In the genomic region with DNA sequence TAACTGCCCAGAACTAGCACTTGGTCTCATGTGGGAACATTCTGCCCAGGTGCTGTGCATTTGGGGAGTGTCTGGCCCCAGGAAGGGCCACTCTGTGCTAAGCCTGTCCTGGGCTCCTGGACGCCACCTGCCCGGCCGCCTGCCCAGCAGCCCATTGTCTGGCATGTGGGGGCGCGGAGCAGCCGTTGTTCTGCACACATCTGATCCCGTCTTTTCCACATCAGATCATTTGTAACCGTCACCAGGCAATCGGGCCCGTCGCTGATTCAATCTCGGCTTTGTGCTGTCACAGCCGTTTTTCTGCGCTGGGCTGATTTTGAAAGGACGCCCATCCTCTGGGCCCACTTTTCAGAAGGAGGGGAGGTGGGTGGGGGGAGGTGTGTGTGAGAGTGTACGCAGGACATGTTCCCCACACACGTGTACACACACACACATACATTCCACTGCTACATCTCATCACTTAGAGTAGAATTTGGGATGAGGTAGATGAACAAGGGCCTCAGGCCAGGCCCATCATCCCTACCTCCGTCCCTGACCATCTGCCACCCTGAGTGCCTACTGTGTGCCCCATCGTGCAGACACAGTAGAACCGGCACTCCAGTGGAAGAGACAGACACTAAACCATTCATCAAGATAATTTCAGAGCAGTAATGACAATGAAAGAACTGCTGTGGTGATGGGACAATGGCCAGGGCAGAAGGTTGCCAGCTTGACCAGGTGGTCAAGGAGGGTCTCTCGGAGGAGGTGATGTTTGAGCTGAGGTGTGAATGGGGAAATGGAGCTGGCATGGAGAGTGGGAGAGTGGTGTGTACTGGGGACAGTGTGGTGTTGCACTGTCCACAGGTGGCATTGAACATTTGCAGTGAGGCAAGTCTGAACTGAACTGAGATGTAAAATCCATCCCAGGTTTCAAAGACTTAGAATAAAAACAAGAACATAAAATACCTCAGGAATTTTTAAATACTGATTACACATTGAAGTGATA, we compare ENCODE assay signal across 17 cellular contexts. TPM values are rescaled to one million over a fixed set of nuclear protein-coding genes. Genes with fewer than 3 reads are reported as not detected.
A peak's percentile ranks its signal among the peaks of the same experiment; 100 is the strongest.
DNase-seq lines count a peak whose midpoint lies in the region; ATAC-seq, FAIRE-seq and TF ChIP-seq lines count a peak whose summit lies in the region.
"Had no signal": no experiment of that assay in that cellular context is flagged by ENCODE, and none has a peak within 500 bp of the region (broad histone marks: within the 10 kb centered on the region; RNA-seq: fewer than 3 reads in every experiment).

No MANE protein-coding gene starts in this region.

- H3K4me3 ChIP-seq in WERI-Rb-1 (ENCODE audit: low read depth, low read length) (no peak overlapping the region), kidney (ENCODE audit: low read length in 2 of 2) (no peak overlapping the region), GM23248 (no peak overlapping the region)

- WGBS in GM23248 (ENCODE audit: low coverage in 1 of 2, low lambda C conversion rate in 2 of 2, missing lambda C conversion rate in 2 of 2), 2 experiments, result 45% methylated on average over 21 of the region's 21 CpGs

- H3K27ac ChIP-seq in WERI-Rb-1, result 0 out of 2 replicates have a peak overlapping the region, but pooled peaks have one; percentile 9
- no peak overlapping the region for H3K27ac ChIP-seq in kidney (ENCODE audit: low read depth in 2 of 2, low read length in 2 of 2)
- H3K27ac ChIP-seq in GM23248, result no peak overlapping the region
- H3K27ac ChIP-seq: foreskin keratinocyte had no signal

- H3K4me1 ChIP-seq in kidney (ENCODE audit: control insufficient read depth in 1 of 2, insufficient read depth in 1 of 2, low read depth in 1 of 2, low read length in 2 of 2), result peaks cover 27 to 30% of the 10 kb centered on the region in 2 donors
- no peaks in the 10 kb centered on the region for H3K4me1 ChIP-seq in GM23248 (ENCODE audit: insufficient read depth)
- H3K4me1 ChIP-seq: foreskin keratinocyte had no signal

- no peak for ATAC-seq in GM21717 (IDR thresholded peaks at IDR 0.05; ENCODE audit: unreplicated experiment)
- ATAC-seq: activated T-cell treated with anti-CD3 and anti-CD28 coated beads, Interleukin-2, amount 50 U/mL, for 4 hours; foreskin keratinocyte had no signal

- H3K9me2 ChIP-seq in GM23248 (ENCODE audit: insufficient read depth), result no peaks in the 10 kb centered on the region

- DNase-seq in NCI-H748 (lab: John Stamatoyannopoulos, UW; ENCODE audit: unreplicated experiment) (peak; percentile 10), NCI-H748 treated with DMSO at 0.1 percent for 48 hours (lab: John Stamatoyannopoulos, UW) (no peak), WERI-Rb-1 (peak; percentile 8), kidney (peak; percentile 31), retina (peak; percentile 94), GM19239 (ENCODE audit: insufficient read length, low spot score) (no peak), GM23248 (no peak)
- DNase-seq: 8988T; activated CD4-positive, alpha-beta T cell treated with anti-CD3 and anti-CD28 coated beads, Interleukin-2, amount 10 ng/mL, durations not matched to agents 7 days and 5 days; activated T-cell treated with anti-CD3 and anti-CD28 coated beads, Interleukin-2, amount 50 U/mL, for 4 hours; foreskin keratinocyte; NCI-H1694; NCI-H446; small intestine; T-helper 9 cell had no signal

- intact Hi-C loops in kidney (cut with DNase I), result no loop called here

- H3K9me3 ChIP-seq in WERI-Rb-1 (ENCODE audit: severe bottlenecking) (no peaks in the 10 kb centered on the region), kidney (ENCODE audit: control insufficient read depth in 1 of 2, low read length in 2 of 2) (no peaks in the 10 kb centered on the region), GM23248 (ENCODE audit: low read depth) (no peaks in the 10 kb centered on the region)

- H3F3A ChIP-seq in GM23248 (ENCODE audit: insufficient read depth), result no peaks in the 10 kb centered on the region

- peaks cover 55% of the 10 kb centered on the region for H3K36me3 ChIP-seq in WERI-Rb-1
- no peaks in the 10 kb centered on the region for H3K36me3 ChIP-seq in kidney (ENCODE audit: control insufficient read depth in 1 of 2, insufficient read depth in 2 of 2, low read length in 2 of 2)
- H3K36me3 ChIP-seq in GM23248 (ENCODE audit: low read depth), result no peaks in the 10 kb centered on the region

- in situ Hi-C loops in GM23248 (cut with MboI), result no loop called here

- H2AFZ ChIP-seq in GM23248, result no peak overlapping the region

- no peaks in the 10 kb centered on the region for H3K79me2 ChIP-seq in GM23248 (ENCODE audit: insufficient read depth)

- H3K9ac ChIP-seq in kidney (ENCODE audit: low read length in 2 of 2), result no peak overlapping the region
- H3K9ac ChIP-seq in GM23248, result no peak overlapping the region

- no peaks in the 10 kb centered on the region for H4K20me1 ChIP-seq in GM23248 (ENCODE audit: insufficient read depth)

- no peaks in the 10 kb centered on the region for H3K27me3 ChIP-seq in WERI-Rb-1 (ENCODE audit: insufficient read depth, low read depth, severe bottlenecking)
- peaks cover 24% of the 10 kb centered on the region for H3K27me3 ChIP-seq in GM23248 (replicated peaks; ENCODE audit: insufficient read depth)

- no peak overlapping the region for H3K4me2 ChIP-seq in GM23248 (ENCODE audit: unreplicated experiment)

- TF ChIP-seq CTCF in WERI-Rb-1 (IDR thresholded peaks at IDR 0.05; ENCODE audit: low read depth, low read length) (no peak), kidney (IDR thresholded peaks at IDR 0.05; ENCODE audit: borderline replicate concordance, extremely low read depth, insufficient read depth) (no peak)

- FAIRE-seq in kidney (lab: Jason Lieb, UNC) (no peak), GM19239 (lab: Jason Lieb, UNC) (no peak)
- FAIRE-seq: GM18507, small intestine had no signal

RNA-seq across cellular contexts. Expression of gene FAM222A, which starts 19.0 kb away (rescaled TPM):
- total RNA-seq in kidney, result 3.7 TPM
- polyA plus RNA-seq in kidney (ENCODE audit: insufficient read depth, low read depth, low replicate concordance), result 12.5 TPM
- 0.89 and 0.97 TPM in 2 replicates for total RNA-seq in GM23248 (2014; rRNA removed; shearing (Covaris generic))
- not detected in 2 replicates for polyA plus RNA-seq in GM23248 (2016; fragmentation: Nextera tagmentation; extraction: Ambion mirVana)

Comparison
In these comparisons a context has a peak if more than half of its experiments do, and no peak if none do; other contexts are left out.
1. DNase-seq: peak in NCI-H748 (single experiment), WERI-Rb-1 (single experiment), kidney (single experiment) and retina (single experiment); none in NCI-H748 treated with DMSO at 0.1 percent for 48 hours (single experiment), GM19239 (single experiment) and GM23248 (single experiment).